8 cellular contexts compared by ENCODE assay signal in genomic region chr13:108915095-108915633, GRCh38.
DNase-seq lines count a peak whose midpoint lies in the region; ATAC-seq lines count a peak whose summit lies in the region.

No MANE protein-coding gene starts in this region.

- peak overlapping the region; percentile 86 to 89 for H3K4me3 Mint-ChIP-seq in activated T-cell treated with anti-CD3 and anti-CD28 coated beads, Interleukin-2, amount 50 U/mL, for 72 hours
- H3K4me3 Mint-ChIP-seq in T-helper 2 cell treated with Interferon-gamma antibody and Interleukin-4, amounts not matched to agents 5 μg/mL and 100 μg/mL, for 36 hours, result peak overlapping the region; percentile 82

- no peak for DNase-seq in activated T-cell treated with anti-CD3 and anti-CD28 coated beads, Interleukin-2, amount 50 U/mL, for 72 hours
- no peak for DNase-seq in activated T-cell treated with anti-CD3 and anti-CD28 coated beads, Interleukin-2, amount 50 U/mL, for 1 hour
- DNase-seq in T-helper 2 cell treated with Interferon-gamma antibody and Interleukin-4, amounts not matched to agents 5 μg/mL and 100 μg/mL, for 36 hours (ENCODE audit: low spot score), result no peak
- DNase-seq in foreskin melanocyte (peak; percentile 52), NCI-H1048 (lab: John Stamatoyannopoulos, UW) (no peak)
- no peak for DNase-seq in activated CD8-positive, alpha-beta memory T cell treated with anti-CD3 and anti-CD28 coated beads, Interleukin-2, amount 50 U/mL, for 4 hours

- peaks cover 20% of the 10 kb centered on the region for H3K4me1 Mint-ChIP-seq in activated T-cell treated with anti-CD3 and anti-CD28 coated beads, Interleukin-2, amount 50 U/mL, for 72 hours (ENCODE audit: low read depth)
- H3K4me1 Mint-ChIP-seq in T-helper 2 cell treated with Interferon-gamma antibody and Interleukin-4, amounts not matched to agents 5 μg/mL and 100 μg/mL, for 36 hours (ENCODE audit: low read depth), result peaks cover 15% of the 10 kb centered on the region

- no peak for ATAC-seq in activated T-cell treated with anti-CD3 and anti-CD28 coated beads, Interleukin-2, amount 50 U/mL, for 72 hours (replicated peaks in 1 of 2)
- ATAC-seq in HG03342 (IDR thresholded peaks at IDR 0.05; ENCODE audit: unreplicated experiment), result peak; percentile 42

- peak overlapping the region in 13 of 21 experiments; percentile 3 to 79 (median 53) for H3K27ac ChIP-seq in skin epidermis

- H3K27ac Mint-ChIP-seq in activated T-cell treated with anti-CD3 and anti-CD28 coated beads, Interleukin-2, amount 50 U/mL, for 72 hours, result peak overlapping the region; percentile 98
- H3K27ac Mint-ChIP-seq in T-helper 2 cell treated with Interferon-gamma antibody and Interleukin-4, amounts not matched to agents 5 μg/mL and 100 μg/mL, for 36 hours, result peak overlapping the region; percentile 96

- H3K4me3 ChIP-seq in skin epidermis, result no peak overlapping the region

- H3K27me3 Mint-ChIP-seq in activated T-cell treated with anti-CD3 and anti-CD28 coated beads, Interleukin-2, amount 50 U/mL, for 72 hours (ENCODE audit: low read depth), result peaks cover 40% of the 10 kb centered on the region
- peaks cover 14% of the 10 kb centered on the region for H3K27me3 Mint-ChIP-seq in T-helper 2 cell treated with Interferon-gamma antibody and Interleukin-4, amounts not matched to agents 5 μg/mL and 100 μg/mL, for 36 hours (ENCODE audit: low read depth)

- no peaks in the 10 kb centered on the region for H3K9me3 Mint-ChIP-seq in activated T-cell treated with anti-CD3 and anti-CD28 coated beads, Interleukin-2, amount 50 U/mL, for 72 hours
- H3K9me3 Mint-ChIP-seq in T-helper 2 cell treated with Interferon-gamma antibody and Interleukin-4, amounts not matched to agents 5 μg/mL and 100 μg/mL, for 36 hours, result no peaks in the 10 kb centered on the region

- no peaks in the 10 kb centered on the region for H3K36me3 Mint-ChIP-seq in activated T-cell treated with anti-CD3 and anti-CD28 coated beads, Interleukin-2, amount 50 U/mL, for 72 hours (ENCODE audit: insufficient read depth in 2 of 2)
- no peaks in the 10 kb centered on the region for H3K36me3 Mint-ChIP-seq in T-helper 2 cell treated with Interferon-gamma antibody and Interleukin-4, amounts not matched to agents 5 μg/mL and 100 μg/mL, for 36 hours (ENCODE audit: low read depth)
